Comparison of ENCODE assay signal across 2 cellular contexts in genomic region chr5:151058301-151058700, GRCh38.
TF ChIP-seq lines count a peak whose summit lies in the region.

No MANE protein-coding gene starts in this region.

TF ChIP-seq in A549, 52 proteins besides CTCF, POLR2A, EP300 and RAD21 (continued from another document):
- TF ChIP-seq SMC3 (IDR thresholded peaks at IDR 0.05) (no peak), RCOR1 (IDR thresholded peaks at IDR 0.05; ENCODE audit: low read depth, low read length) (no peak), GATA3 (IDR thresholded peaks at IDR 0.05; ENCODE audit: borderline replicate concordance) (no peak), HDAC2 (IDR thresholded peaks at IDR 0.05) (no peak)
TF ChIP-seq in A549: peak in this region for 0.

TF ChIP-seq in liver, 16 proteins besides CTCF, POLR2A, EP300 and RAD21 (continued from another document):
- TF ChIP-seq, protein P1, sequence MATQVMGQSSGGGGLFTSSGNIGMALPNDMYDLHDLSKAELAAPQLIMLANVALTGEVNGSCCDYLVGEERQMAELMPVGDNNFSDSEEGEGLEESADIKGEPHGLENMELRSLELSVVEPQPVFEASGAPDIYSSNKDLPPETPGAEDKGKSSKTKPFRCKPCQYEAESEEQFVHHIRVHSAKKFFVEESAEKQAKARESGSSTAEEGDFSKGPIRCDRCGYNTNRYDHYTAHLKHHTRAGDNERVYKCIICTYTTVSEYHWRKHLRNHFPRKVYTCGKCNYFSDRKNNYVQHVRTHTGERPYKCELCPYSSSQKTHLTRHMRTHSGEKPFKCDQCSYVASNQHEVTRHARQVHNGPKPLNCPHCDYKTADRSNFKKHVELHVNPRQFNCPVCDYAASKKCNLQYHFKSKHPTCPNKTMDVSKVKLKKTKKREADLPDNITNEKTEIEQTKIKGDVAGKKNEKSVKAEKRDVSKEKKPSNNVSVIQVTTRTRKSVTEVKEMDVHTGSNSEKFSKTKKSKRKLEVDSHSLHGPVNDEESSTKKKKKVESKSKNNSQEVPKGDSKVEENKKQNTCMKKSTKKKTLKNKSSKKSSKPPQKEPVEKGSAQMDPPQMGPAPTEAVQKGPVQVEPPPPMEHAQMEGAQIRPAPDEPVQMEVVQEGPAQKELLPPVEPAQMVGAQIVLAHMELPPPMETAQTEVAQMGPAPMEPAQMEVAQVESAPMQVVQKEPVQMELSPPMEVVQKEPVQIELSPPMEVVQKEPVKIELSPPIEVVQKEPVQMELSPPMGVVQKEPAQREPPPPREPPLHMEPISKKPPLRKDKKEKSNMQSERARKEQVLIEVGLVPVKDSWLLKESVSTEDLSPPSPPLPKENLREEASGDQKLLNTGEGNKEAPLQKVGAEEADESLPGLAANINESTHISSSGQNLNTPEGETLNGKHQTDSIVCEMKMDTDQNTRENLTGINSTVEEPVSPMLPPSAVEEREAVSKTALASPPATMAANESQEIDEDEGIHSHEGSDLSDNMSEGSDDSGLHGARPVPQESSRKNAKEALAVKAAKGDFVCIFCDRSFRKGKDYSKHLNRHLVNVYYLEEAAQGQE (IDR thresholded peaks at IDR 0.05), result no peak
- TF ChIP-seq SP1 (IDR thresholded peaks at IDR 0.05) (no peak), GABPA (IDR thresholded peaks at IDR 0.05 in 1 of 2, conservative IDR thresholded peaks at IDR 0.05 in 1 of 2) (no peak), ATF3 (IDR thresholded peaks at IDR 0.05) (no peak), YY1 (IDR thresholded peaks at IDR 0.05) (no peak)
